Comparison of ENCODE assay signal across 14 cellular contexts in the genomic region with DNA sequence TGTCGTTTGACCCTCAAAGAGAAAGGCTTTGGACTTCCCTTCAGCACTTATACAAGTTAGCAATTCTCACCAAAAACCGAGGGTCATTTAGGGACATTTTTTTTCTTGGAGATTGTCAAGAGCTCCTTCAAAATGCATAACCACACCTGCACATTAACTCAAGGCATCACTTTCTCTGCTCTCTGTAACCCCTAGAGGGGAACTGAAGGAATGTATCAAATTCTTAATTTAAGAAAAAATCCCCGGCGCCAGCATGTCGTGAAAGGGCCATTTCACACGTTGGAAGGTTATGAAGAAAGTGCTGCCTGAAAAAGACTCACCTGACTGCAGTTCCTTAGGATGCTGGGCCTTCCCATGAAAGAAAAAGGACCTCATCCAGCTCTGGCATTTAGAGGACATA.
"Had no signal": no experiment of that assay in that cellular context is flagged by ENCODE, and none has a peak within 500 bp of the region (broad histone marks: within the 10 kb centered on the region; RNA-seq: fewer than 3 reads in every experiment).

No MANE protein-coding gene starts in this region.

- H3K4me3 ChIP-seq: breast epithelium had no signal

- DNase-seq: activated naive CD4-positive, alpha-beta T cell; activated T-cell treated with anti-CD3 and anti-CD28 coated beads for 4 hours; aorta; cerebellar nuclear complex; effector CD8-positive, alpha-beta T cell; foreskin fibroblast; hippocampal formation; mesenchymal stem cell; natural killer cell; stimulated activated CD4-positive, alpha-beta T cell treated with anti-CD3 and anti-CD28 coated beads, Interleukin-1b, Interleukin-23, amount 100 ng/mL, for 48 hours; stimulated activated naive CD8-positive, alpha-beta T cell treated with anti-CD3 and anti-CD28 coated beads, Interleukin-15, amount 100 ng/mL, for 72 hours had no signal

- ATAC-seq: activated CD4-positive, CD25-positive, alpha-beta regulatory T cell treated with anti-CD3 and anti-CD28 coated beads, Interleukin-2, amount 50 U/mL, for 24 hours; natural killer cell; sciatic nerve; stimulated activated naive CD8-positive, alpha-beta T cell treated with anti-CD3 and anti-CD28 coated beads, Interleukin-15, amount 100 ng/mL, for 72 hours had no signal

- H3K27me3 ChIP-seq: breast epithelium had no signal

- H3K4me1 ChIP-seq: breast epithelium had no signal

- H3K36me3 ChIP-seq: breast epithelium had no signal

- H3K9me3 ChIP-seq: breast epithelium had no signal

- H3K27ac ChIP-seq: breast epithelium had no signal
